Comparison of ENCODE assay signal across 8 cellular contexts in the genomic region with DNA sequence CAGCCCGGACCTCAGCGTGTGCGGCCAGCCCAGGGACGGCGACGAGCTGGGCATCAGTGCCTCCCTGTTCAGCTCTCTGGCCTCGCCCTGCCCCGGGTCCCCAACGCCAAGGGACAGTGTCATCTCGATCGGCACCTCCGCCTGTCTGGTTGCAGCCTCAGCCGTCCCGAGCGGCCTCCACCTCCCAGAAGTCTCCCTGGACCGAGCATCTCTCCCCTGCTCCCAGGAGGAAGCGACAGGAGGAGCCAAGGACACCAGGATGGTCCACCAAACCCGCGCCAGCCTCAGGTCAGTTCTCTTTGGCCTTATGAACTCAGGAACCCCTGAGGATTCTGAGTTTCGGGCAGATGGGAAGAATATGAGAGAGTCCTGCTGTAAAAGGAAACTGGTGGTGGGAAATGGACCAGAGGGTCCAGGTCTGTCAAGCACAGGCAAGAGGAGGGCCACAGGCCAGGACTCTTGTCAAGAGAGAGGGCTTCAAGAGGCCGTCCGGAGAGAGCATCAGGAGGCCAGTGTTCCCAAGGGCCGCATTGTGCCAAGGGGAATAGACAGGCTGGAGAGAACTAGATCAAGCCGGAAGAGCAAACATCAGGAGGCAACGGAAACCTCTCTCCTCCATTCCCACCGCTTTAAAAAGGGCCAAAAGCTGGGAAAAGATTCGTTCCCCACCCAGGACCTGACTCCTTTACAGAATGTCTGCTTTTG. TPM values are rescaled to one million over a fixed set of nuclear protein-coding genes. Genes with fewer than 3 reads are reported as not detected.
DNase-seq lines count a peak whose midpoint lies in the region; ATAC-seq and TF ChIP-seq lines count a peak whose summit lies in the region.

No MANE protein-coding gene starts in this region.

- H2AFZ ChIP-seq in hepatocyte: peak overlapping the region; percentile 93

- peak overlapping the region; percentile 93 for H3K4me3 ChIP-seq in hepatocyte

- H3K4me1 Mint-ChIP-seq in stimulated activated naive B cell treated with anti-CD40 and anti-IgM and Interleukin-4, amounts not matched to agents 10 μg/mL and 1 μg/mL and 100 μg/mL, for 72 hours: peaks cover 27 to 54% of the 10 kb centered on the region in 2 donors

- peak overlapping the region; percentile 83 for H3K4me2 ChIP-seq in hepatocyte

- peaks cover 11% of the 10 kb centered on the region for H3K4me1 ChIP-seq in hepatocyte (ENCODE audit: insufficient read depth)

- no peaks in the 10 kb centered on the region for H4K20me1 ChIP-seq in hepatocyte (ENCODE audit: insufficient read depth, poor library complexity, severe bottlenecking)

- TF ChIP-seq CTCF in hepatocyte (IDR thresholded peaks at IDR 0.05; ENCODE audit: poor library complexity): no peak

- peak overlapping the region; percentile 91 for H3K27ac Mint-ChIP-seq in stimulated activated naive B cell treated with anti-CD40 and anti-IgM and Interleukin-4, amounts not matched to agents 10 μg/mL and 1 μg/mL and 100 μg/mL, for 72 hours

- no peaks in the 10 kb centered on the region for H3K9me2 ChIP-seq in hepatocyte (replicated peaks; ENCODE audit: insufficient read depth)

- H3K36me3 Mint-ChIP-seq in stimulated activated naive B cell treated with anti-CD40 and anti-IgM and Interleukin-4, amounts not matched to agents 10 μg/mL and 1 μg/mL and 100 μg/mL, for 72 hours: peaks cover 26 to 39% of the 10 kb centered on the region in 2 donors

- H3K27me3 ChIP-seq in hepatocyte: no peaks in the 10 kb centered on the region

- H3K27me3 Mint-ChIP-seq in stimulated activated naive B cell treated with anti-CD40 and anti-IgM and Interleukin-4, amounts not matched to agents 10 μg/mL and 1 μg/mL and 100 μg/mL, for 72 hours: no peaks in the 10 kb centered on the region

- H3K4me3 Mint-ChIP-seq in stimulated activated naive B cell treated with anti-CD40 and anti-IgM and Interleukin-4, amounts not matched to agents 10 μg/mL and 1 μg/mL and 100 μg/mL, for 72 hours: peak overlapping the region; percentile 81 to 87

- H3K9me3 Mint-ChIP-seq in stimulated activated naive B cell treated with anti-CD40 and anti-IgM and Interleukin-4, amounts not matched to agents 10 μg/mL and 1 μg/mL and 100 μg/mL, for 72 hours: no peaks in the 10 kb centered on the region

- H3K9me3 ChIP-seq in hepatocyte (ENCODE audit: low read depth): no peaks in the 10 kb centered on the region

- H3K36me3 ChIP-seq in hepatocyte (replicated peaks; ENCODE audit: insufficient read depth, low read depth): no peaks in the 10 kb centered on the region

- peak; percentile 61 for DNase-seq in DMS53 (lab: John Stamatoyannopoulos, UW)
- no peak for DNase-seq in DMS53 treated with DMSO at 0.1 percent for 48 hours (lab: John Stamatoyannopoulos, UW; ENCODE audit: unreplicated experiment)
- DNase-seq in SW480 (ENCODE audit: low spot score): peak; percentile 9
- DNase-seq in hepatocyte (ENCODE audit: low spot score): no peak
- no peak for DNase-seq in stimulated activated naive B cell treated with anti-CD40 and anti-IgM and Interleukin-4, amounts not matched to agents 10 μg/mL and 1 μg/mL and 100 μg/mL, for 72 hours
- no peak for DNase-seq in sciatic nerve (ENCODE audit: low spot score)
- no peak for DNase-seq in mesenteric fat pad (ENCODE audit: low spot score)

- intact Hi-C loops in sciatic nerve (cut with DNase I): no loop called here

- ATAC-seq in stimulated activated naive B cell treated with anti-CD40 and anti-IgM and Interleukin-4, amounts not matched to agents 10 μg/mL and 1 μg/mL and 100 μg/mL, for 72 hours (replicated peaks): no peak
- ATAC-seq in HG02870 (IDR thresholded peaks at IDR 0.05; ENCODE audit: unreplicated experiment): no peak
- no peak for ATAC-seq in sciatic nerve

- H3K27ac ChIP-seq in hepatocyte: no peak overlapping the region

- WGBS in hepatocyte (ENCODE audit: low lambda C conversion rate, missing lambda C conversion rate): 23% methylated on average over 25 of the region's 27 CpGs

- peaks cover 33% of the 10 kb centered on the region for H3K79me2 ChIP-seq in hepatocyte

RNA-seq across cellular contexts. Expression of gene HASPIN, which starts 0.8 kb away (rescaled TPM):
- total RNA-seq in hepatocyte (1.3 and 1.5 TPM in 2 replicates), sciatic nerve (0.36 TPM), mesenteric fat pad (0.16 TPM)
- polyA plus RNA-seq in hepatocyte: 0.54 and 1.1 TPM in 2 replicates

RNA-seq across cellular contexts. Expression of gene P2RX5, which starts 28.6 kb away (rescaled TPM):
- total RNA-seq in hepatocyte (0.36 TPM in 1 of 2 replicates, not detected in the other), sciatic nerve (1.8 TPM), mesenteric fat pad (0.29 TPM)
- polyA plus RNA-seq in hepatocyte: 0.32 TPM in 1 of 2 replicates, not detected in the other

RNA-seq across cellular contexts. Expression of gene EMC6, which starts 55.9 kb away (rescaled TPM):
- total RNA-seq in hepatocyte (40.9 and 42.7 TPM in 2 replicates), sciatic nerve (18.4 TPM), mesenteric fat pad (34.7 TPM)
- polyA plus RNA-seq in hepatocyte: 117 and 130 TPM in 2 replicates

RNA-seq across cellular contexts. Expression of gene TAX1BP3, which starts 56.1 kb away (rescaled TPM):
- total RNA-seq in hepatocyte: 208 and 218 TPM in 2 replicates
- 357 and 387 TPM in 2 replicates for polyA plus RNA-seq in hepatocyte
- 168 TPM for total RNA-seq in sciatic nerve
- total RNA-seq in mesenteric fat pad: 96.6 TPM

Comparison
In these comparisons a context has a peak if more than half of its experiments do, and no peak if none do; other contexts are left out.
1. DNase-seq: peak in DMS53 (single experiment) and SW480 (single experiment); none in DMS53 treated with DMSO at 0.1 percent for 48 hours (single experiment), hepatocyte (single experiment), stimulated activated naive B cell treated with anti-CD40 and anti-IgM and Interleukin-4, amounts not matched to agents 10 μg/mL and 1 μg/mL and 100 μg/mL, for 72 hours (single experiment), sciatic nerve (single experiment) and mesenteric fat pad (single experiment).